ENCODE assay signal across 8 cellular contexts in genomic region chrX:154804957-154805695, GRCh38. TPM values are rescaled to one million over a fixed set of nuclear protein-coding genes. Genes with fewer than 3 reads are reported as not detected.
DNase-seq lines count a peak whose midpoint lies in the region; ATAC-seq, FAIRE-seq and TF ChIP-seq lines count a peak whose summit lies in the region.

TSS of gene MPP1 (minus strand) at chrX:154805485. CDS start at chrX:154805373, 112 bp downstream.

- H3K9me3 ChIP-seq in DOHH2 (ENCODE audit: control insufficient read depth, insufficient read depth, low read length) (no peaks in the 10 kb centered on the region), SU-DHL-6 (ENCODE audit: insufficient read depth, low read length) (no peaks in the 10 kb centered on the region), pancreas (no peaks in the 10 kb centered on the region), thymus (ENCODE audit: control insufficient read depth) (no peaks in the 10 kb centered on the region)

- peak; percentile 80 for DNase-seq in activated naive CD8-positive, alpha-beta T cell treated with anti-CD3 and anti-CD28 coated beads for 36 hours
- DNase-seq in Right ventricle myocardium inferior (ENCODE audit: missing footprints) (peak; percentile 85), pancreas (peak; percentile 68 to 88 (median 82))

- peaks cover 3% of the 10 kb centered on the region; the same call in 1 of the 2 replicates for H3K27me3 ChIP-seq in DOHH2 (ENCODE audit: control insufficient read depth, low read length)
- no peaks in the 10 kb centered on the region for H3K27me3 ChIP-seq in SU-DHL-6 (ENCODE audit: low read length)
- H3K27me3 ChIP-seq in pancreas = no peaks in the 10 kb centered on the region
- H3K27me3 ChIP-seq in thymus (ENCODE audit: control insufficient read depth, insufficient read depth) = no peaks in the 10 kb centered on the region

- H3K27me3 Mint-ChIP-seq in activated naive CD8-positive, alpha-beta T cell treated with anti-CD3 and anti-CD28 coated beads for 36 hours = peaks cover 3% of the 10 kb centered on the region

- H3K4me1 ChIP-seq in DOHH2 (ENCODE audit: control insufficient read depth, low read length) (peaks cover 9% of the 10 kb centered on the region; the same call in 1 of the 2 replicates), pancreas (peaks cover 0 to 11% (median 9%) of the 10 kb centered on the region in 3 donors), thymus (ENCODE audit: control insufficient read depth, insufficient read depth, low read length) (peaks cover 8% of the 10 kb centered on the region)

- H3K4me2 ChIP-seq in DOHH2 (ENCODE audit: low read length) = peak within 1 kb of the TSS; percentile 68
- H3K4me2 ChIP-seq in SU-DHL-6 (ENCODE audit: low read depth, low read length, poor library complexity, severe bottlenecking) = peak within 1 kb of the TSS; percentile 56

- H3K9me2 ChIP-seq in DOHH2 (replicated peaks; ENCODE audit: control insufficient read depth, low read length) (no peaks in the 10 kb centered on the region), SU-DHL-6 (replicated peaks; ENCODE audit: insufficient read depth, low read length) (no peaks in the 10 kb centered on the region)

- H2AFZ ChIP-seq in SU-DHL-6 (ENCODE audit: low read depth, low read length, severe bottlenecking) = peak within 1 kb of the TSS; percentile 74

- H3K27ac Mint-ChIP-seq in activated naive CD8-positive, alpha-beta T cell treated with anti-CD3 and anti-CD28 coated beads for 36 hours = peak within 1 kb of the TSS; percentile 74

- peaks cover 36% of the 10 kb centered on the region for H3K4me1 Mint-ChIP-seq in activated naive CD8-positive, alpha-beta T cell treated with anti-CD3 and anti-CD28 coated beads for 36 hours

- no peak for TF ChIP-seq RAD21 in Ishikawa (IDR thresholded peaks at IDR 0.05; ENCODE audit: low read depth)

- H3K36me3 ChIP-seq in DOHH2 (ENCODE audit: control insufficient read depth, low read length) (no peaks in the 10 kb centered on the region), SU-DHL-6 (ENCODE audit: low read length) (no peaks in the 10 kb centered on the region), pancreas (no peaks in the 10 kb centered on the region), thymus (ENCODE audit: control insufficient read depth, insufficient read depth) (no peaks in the 10 kb centered on the region)

- H3F3A ChIP-seq in DOHH2 (ENCODE audit: control insufficient read depth, insufficient read depth) (no peaks in the 10 kb centered on the region), SU-DHL-6 (ENCODE audit: insufficient read depth) (no peaks in the 10 kb centered on the region)

- TF ChIP-seq CTCF in DOHH2 (IDR thresholded peaks at IDR 0.05; ENCODE audit: low read depth, low read length, poor library complexity, severe bottlenecking) = no peak
- TF ChIP-seq CTCF in SU-DHL-6 (IDR thresholded peaks at IDR 0.05; ENCODE audit: insufficient read depth, low read length, poor library complexity, severe bottlenecking) = no peak
- no peak for TF ChIP-seq CTCF in pancreas (IDR thresholded peaks at IDR 0.05)

- H3K9me3 Mint-ChIP-seq in activated naive CD8-positive, alpha-beta T cell treated with anti-CD3 and anti-CD28 coated beads for 36 hours = peaks cover 2% of the 10 kb centered on the region

- no peak for FAIRE-seq in pancreas (lab: Jason Lieb, UNC)

- H3K36me3 Mint-ChIP-seq in activated naive CD8-positive, alpha-beta T cell treated with anti-CD3 and anti-CD28 coated beads for 36 hours = no peaks in the 10 kb centered on the region

- H4K20me1 ChIP-seq in DOHH2 (ENCODE audit: control insufficient read depth, insufficient read depth, low read depth, low read length) (no peaks in the 10 kb centered on the region), SU-DHL-6 (ENCODE audit: low read depth, low read length) (no peaks in the 10 kb centered on the region)

- H3K9ac ChIP-seq in SU-DHL-6 (ENCODE audit: low read length) = peak within 1 kb of the TSS; percentile 37

- TF ChIP-seq EP300 in Ishikawa (IDR thresholded peaks at IDR 0.05; ENCODE audit: borderline replicate concordance) = no peak

- WGBS in pancreas, 2 donors = 0 to 31% methylated on average over 46 to 65 of the region's 65 CpGs
- under 1% methylated on average over 65 of the region's 65 CpGs for WGBS in thymus

- H3K79me2 ChIP-seq in DOHH2 (ENCODE audit: control insufficient read depth, low read length) (no peaks in the 10 kb centered on the region), SU-DHL-6 (ENCODE audit: insufficient read depth, low read length) (no peaks in the 10 kb centered on the region)

- H3K27ac ChIP-seq in DOHH2 (ENCODE audit: low read depth, low read length) (no peak within 1 kb of the TSS), SU-DHL-6 (ENCODE audit: low read depth, low read length) (no peak within 1 kb of the TSS), pancreas (peak within 1 kb of the TSS in 2 of 4 donors; percentile 20 to 51), thymus (ENCODE audit: low read depth) (peak within 1 kb of the TSS; percentile 31)

- H3K4me3 Mint-ChIP-seq in activated naive CD8-positive, alpha-beta T cell treated with anti-CD3 and anti-CD28 coated beads for 36 hours = peak within 1 kb of the TSS; percentile 84

- ATAC-seq in GM21529 (IDR thresholded peaks at IDR 0.05; ENCODE audit: unreplicated experiment) = peak; percentile 93
- ATAC-seq in Right ventricle myocardium inferior = peak; percentile 99
- ATAC-seq in pancreas = peak; percentile 97 to 99 (median 98)

- intact Hi-C loops in Right ventricle myocardium inferior (cut with DNase I) = no loop called here
- intact Hi-C loops in pancreas (cut with DNase I) = no loop called here

- H3K4me3 ChIP-seq in DOHH2 (ENCODE audit: low read length) (peak within 1 kb of the TSS; percentile 63), SU-DHL-6 (ENCODE audit: insufficient read depth, low read length, poor library complexity, severe bottlenecking) (peak within 1 kb of the TSS; percentile 43), pancreas (peak within 1 kb of the TSS; percentile 6 to 64 (median 32)), thymus (ENCODE audit: low read length) (peak within 1 kb of the TSS; percentile 74)

TF ChIP-seq in Ishikawa, 13 proteins besides CTCF, POLR2A, EP300 and RAD21:
- no peak for TF ChIP-seq FOXM1 (IDR thresholded peaks at IDR 0.05; ENCODE audit: borderline replicate concordance, low read depth)
- TF ChIP-seq CEBPB (IDR thresholded peaks at IDR 0.05) = no peak
- TF ChIP-seq, protein P1, sequence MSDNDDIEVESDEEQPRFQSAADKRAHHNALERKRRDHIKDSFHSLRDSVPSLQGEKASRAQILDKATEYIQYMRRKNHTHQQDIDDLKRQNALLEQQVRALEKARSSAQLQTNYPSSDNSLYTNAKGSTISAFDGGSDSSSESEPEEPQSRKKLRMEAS (IDR thresholded peaks at IDR 0.05) = 0 out of 2 replicates have a peak, but pooled peaks have one; percentile 32

RNA-seq across cellular contexts. Expression of gene MPP1, which starts in this region (rescaled TPM):
- 10 to 100 TPM; 16.2 to 17.9 TPM for total RNA-seq in activated naive CD8-positive, alpha-beta T cell treated with anti-CD3 and anti-CD28 coated beads for 36 hours
- total RNA-seq in Right ventricle myocardium inferior = 40.7 TPM
- total RNA-seq in pancreas = 10 to 100 TPM; 15.8 to 27.2 (median 21.4) TPM
- polyA plus RNA-seq in pancreas = 10 to 100 TPM; 24.8 to 80.3 TPM
- 70.0 TPM for polyA plus RNA-seq in thymus
